Comparison of ENCODE assay signal across 23 cellular contexts in genomic region chr7:120799813-120800483, GRCh38. TPM values are rescaled to one million over a fixed set of nuclear protein-coding genes. Genes with fewer than 3 reads are reported as not detected.
"Had no signal": no experiment of that assay in that cellular context is flagged by ENCODE, and none has a peak within 500 bp of the region (broad histone marks: within the 10 kb centered on the region; RNA-seq: fewer than 3 reads in every experiment).

No MANE protein-coding gene starts in this region.

- H3K36me3 ChIP-seq: cardiac muscle cell, gastrocnemius medialis, neutrophil, sigmoid colon, spleen, suprapubic skin, transverse colon, vagina had no signal

- H3K27me3 Mint-ChIP-seq: dendritic cell treated with granulocyte-macrophage colony-stimulating factor and Interleukin-4, amounts not matched to agents 40 ng/mL and 50 ng/mL, for 4 days; natural killer cell treated with Interleukin-12 subunit alpha and Interleukin-12 subunit beta and Interleukin-15 and Interleukin-18, amount 100 ng/mL, for 72 hours had no signal

- H3K9me3 Mint-ChIP-seq: activated naive CD8-positive, alpha-beta T cell treated with anti-CD3 and anti-CD28 coated beads, Interleukin-2, amount 10 ng/mL, durations not matched to agents 7 days and 5 days; activated T-helper 1 cell treated with anti-CD3 and anti-CD28 coated beads, Interleukin-12 subunit alpha, Interleukin-12 subunit beta, Interleukin-2, Interleukin-4 antibody, amounts not matched to agents 30 ng/mL and 10 ng/mL and 1 ng/mL, durations not matched to agents 14 hours and 24 hours and 36 hours; dendritic cell treated with granulocyte-macrophage colony-stimulating factor and Interleukin-4, amounts not matched to agents 40 ng/mL and 50 ng/mL, for 4 days; natural killer cell treated with Interleukin-12 subunit alpha and Interleukin-12 subunit beta and Interleukin-15 and Interleukin-18, amount 100 ng/mL, for 72 hours had no signal

- H3K9me3 ChIP-seq: gastrocnemius medialis, neutrophil, sigmoid colon, suprapubic skin, transverse colon, vagina had no signal

- H3K27me3 ChIP-seq: cardiac muscle cell, gastrocnemius medialis, neutrophil, sigmoid colon, spleen, suprapubic skin, transverse colon, vagina had no signal

- ATAC-seq: activated CD4-positive, CD25-positive, alpha-beta regulatory T cell treated with anti-CD3 and anti-CD28 coated beads, Interleukin-2, amount 50 U/mL, for 24 hours; esophagus mucosa; gastrocnemius medialis; left lobe of liver had no signal

- H3K36me3 Mint-ChIP-seq: activated naive CD8-positive, alpha-beta T cell treated with anti-CD3 and anti-CD28 coated beads, Interleukin-2, amount 10 ng/mL, durations not matched to agents 7 days and 5 days; natural killer cell treated with Interleukin-12 subunit alpha and Interleukin-12 subunit beta and Interleukin-15 and Interleukin-18, amount 100 ng/mL, for 72 hours had no signal

- H3K4me3 Mint-ChIP-seq: activated naive CD8-positive, alpha-beta T cell treated with anti-CD3 and anti-CD28 coated beads, Interleukin-2, amount 10 ng/mL, durations not matched to agents 7 days and 5 days; activated T-helper 1 cell treated with anti-CD3 and anti-CD28 coated beads, Interleukin-12 subunit alpha, Interleukin-12 subunit beta, Interleukin-2, Interleukin-4 antibody, amounts not matched to agents 30 ng/mL and 10 ng/mL and 1 ng/mL, durations not matched to agents 14 hours and 24 hours and 36 hours; dendritic cell treated with granulocyte-macrophage colony-stimulating factor and Interleukin-4, amounts not matched to agents 40 ng/mL and 50 ng/mL, for 4 days; mesothelial cell of epicardium; natural killer cell treated with Interleukin-12 subunit alpha and Interleukin-12 subunit beta and Interleukin-15 and Interleukin-18, amount 100 ng/mL, for 72 hours had no signal

- DNase-seq: activated naive CD8-positive, alpha-beta T cell treated with anti-CD3 and anti-CD28 coated beads, Interleukin-2, amount 10 ng/mL, durations not matched to agents 7 days and 5 days; amygdala; effector CD8-positive, alpha-beta T cell; gastrocnemius medialis; head of caudate nucleus; sigmoid colon; spleen; stimulated activated CD4-positive, alpha-beta T cell treated with anti-CD3 and anti-CD28 coated beads, Interleukin-4, amount 100 ng/mL, for 4 hours; stimulated activated naive CD4-positive, alpha-beta T cell treated with Interleukin-2 at 50 U/mL for 16 hours; T-helper 9 cell; transverse colon had no signal

- H3K4me3 ChIP-seq: cardiac muscle cell, gastrocnemius medialis, lung, sigmoid colon, spleen, suprapubic skin, transverse colon, vagina had no signal

- H3K27ac Mint-ChIP-seq: activated naive CD8-positive, alpha-beta T cell treated with anti-CD3 and anti-CD28 coated beads, Interleukin-2, amount 10 ng/mL, durations not matched to agents 7 days and 5 days; activated T-helper 1 cell treated with anti-CD3 and anti-CD28 coated beads, Interleukin-12 subunit alpha, Interleukin-12 subunit beta, Interleukin-2, Interleukin-4 antibody, amounts not matched to agents 30 ng/mL and 10 ng/mL and 1 ng/mL, durations not matched to agents 14 hours and 24 hours and 36 hours; dendritic cell treated with granulocyte-macrophage colony-stimulating factor and Interleukin-4, amounts not matched to agents 40 ng/mL and 50 ng/mL, for 4 days; mesothelial cell of epicardium; natural killer cell treated with Interleukin-12 subunit alpha and Interleukin-12 subunit beta and Interleukin-15 and Interleukin-18, amount 100 ng/mL, for 72 hours had no signal

RNA-seq across cellular contexts. Expression of gene TSPAN12, which starts 58.0 kb away (rescaled TPM):
- total RNA-seq: activated naive CD8-positive, alpha-beta T cell treated with anti-CD3 and anti-CD28 coated beads, Interleukin-2, amount 10 ng/mL, durations not matched to agents 7 days and 5 days; activated T-helper 1 cell treated with anti-CD3 and anti-CD28 coated beads, Interleukin-12 subunit alpha, Interleukin-12 subunit beta, Interleukin-2, Interleukin-4 antibody, amounts not matched to agents 30 ng/mL and 10 ng/mL and 1 ng/mL, durations not matched to agents 14 hours and 24 hours and 36 hours; natural killer cell treated with Interleukin-12 subunit alpha and Interleukin-12 subunit beta and Interleukin-15 and Interleukin-18, amount 100 ng/mL, for 72 hours had no signal
